In the genomic region with DNA sequence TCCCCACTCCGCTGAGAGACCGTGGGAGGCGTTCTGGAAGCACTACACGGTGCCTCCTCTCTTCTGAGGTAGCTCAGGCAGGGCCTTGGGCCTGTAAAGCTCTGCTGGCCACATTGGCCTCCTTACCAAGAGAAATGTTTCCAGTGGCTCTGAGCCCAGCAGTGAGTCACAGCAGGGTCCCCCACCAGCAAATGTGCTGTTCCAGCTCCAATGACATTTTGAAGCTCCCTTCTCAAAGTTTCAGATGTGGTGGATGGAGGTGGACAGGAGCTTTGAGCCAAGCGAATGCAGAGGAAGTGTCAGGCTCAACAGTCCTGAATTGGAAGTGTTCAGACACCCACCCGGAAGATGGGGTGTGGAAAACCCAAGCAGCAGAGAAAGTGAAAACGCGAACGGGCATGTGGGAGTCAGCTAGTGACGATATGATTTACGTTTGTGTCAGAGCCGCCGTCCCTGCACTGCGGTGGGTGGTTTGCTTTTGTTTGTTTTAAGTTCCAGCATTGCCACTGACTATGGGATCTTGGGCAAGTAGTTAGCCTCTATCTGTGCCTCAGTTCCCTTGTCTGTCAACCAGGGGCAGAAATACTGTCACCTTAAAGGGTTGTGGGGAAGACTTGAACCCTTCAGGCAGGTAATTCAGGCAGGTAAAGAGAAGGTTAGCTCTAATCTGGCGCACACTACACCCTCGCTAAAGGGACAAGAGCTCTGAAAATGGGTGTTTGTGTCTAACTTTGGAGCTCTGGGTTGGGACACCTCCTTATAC, we compare ENCODE assay signal across 8 cellular contexts.
DNase-seq lines count a peak whose midpoint lies in the region; ATAC-seq lines count a peak whose summit lies in the region.

No MANE protein-coding gene starts in this region.

- no peaks in the 10 kb centered on the region for H3K36me3 Mint-ChIP-seq in stimulated activated memory B cell treated with anti-CD40 and anti-IgM and Interleukin-4, amounts not matched to agents 10 μg/mL and 1 μg/mL and 100 μg/mL, for 72 hours

- DNase-seq in activated T-cell treated with anti-CD3 and anti-CD28 coated beads for 24 hours (ENCODE audit: low read depth) (peak; percentile 77), iris pigment epithelial cell (ENCODE audit: low read depth) (peak; percentile 47), DMS79 treated with DMSO at 0.1 percent for 48 hours (lab: John Stamatoyannopoulos, UW) (no peak), NCI-H69 (lab: John Stamatoyannopoulos, UW) (no peak)

- H3K27me3 Mint-ChIP-seq in stimulated activated memory B cell treated with anti-CD40 and anti-IgM and Interleukin-4, amounts not matched to agents 10 μg/mL and 1 μg/mL and 100 μg/mL, for 72 hours: no peaks in the 10 kb centered on the region

- peaks cover 74% of the 10 kb centered on the region for H3K4me1 Mint-ChIP-seq in stimulated activated memory B cell treated with anti-CD40 and anti-IgM and Interleukin-4, amounts not matched to agents 10 μg/mL and 1 μg/mL and 100 μg/mL, for 72 hours

- no peaks in the 10 kb centered on the region for H3K9me3 Mint-ChIP-seq in stimulated activated memory B cell treated with anti-CD40 and anti-IgM and Interleukin-4, amounts not matched to agents 10 μg/mL and 1 μg/mL and 100 μg/mL, for 72 hours

- peak overlapping the region; percentile 72 for H3K4me3 Mint-ChIP-seq in stimulated activated memory B cell treated with anti-CD40 and anti-IgM and Interleukin-4, amounts not matched to agents 10 μg/mL and 1 μg/mL and 100 μg/mL, for 72 hours

- peak; percentile 49 for ATAC-seq in GM18498 (IDR thresholded peaks at IDR 0.05; ENCODE audit: unreplicated experiment)
- ATAC-seq in HG03175 (IDR thresholded peaks at IDR 0.05; ENCODE audit: unreplicated experiment): peak; percentile 40
- ATAC-seq in stimulated activated memory B cell treated with anti-CD40 and anti-IgM and Interleukin-4, amounts not matched to agents 10 μg/mL and 1 μg/mL and 100 μg/mL, for 72 hours: peak; percentile 31
- ATAC-seq in GM18873 (IDR thresholded peaks at IDR 0.05; ENCODE audit: low FRiP score, unreplicated experiment): no peak

- peak overlapping the region; percentile 96 for H3K27ac Mint-ChIP-seq in stimulated activated memory B cell treated with anti-CD40 and anti-IgM and Interleukin-4, amounts not matched to agents 10 μg/mL and 1 μg/mL and 100 μg/mL, for 72 hours

Comparison
In these comparisons a context has a peak if more than half of its experiments do, and no peak if none do; other contexts are left out.
1. DNase-seq: peak in activated T-cell treated with anti-CD3 and anti-CD28 coated beads for 24 hours (single experiment) and iris pigment epithelial cell (single experiment); none in DMS79 treated with DMSO at 0.1 percent for 48 hours (single experiment) and NCI-H69 (single experiment).